In the genomic region with DNA sequence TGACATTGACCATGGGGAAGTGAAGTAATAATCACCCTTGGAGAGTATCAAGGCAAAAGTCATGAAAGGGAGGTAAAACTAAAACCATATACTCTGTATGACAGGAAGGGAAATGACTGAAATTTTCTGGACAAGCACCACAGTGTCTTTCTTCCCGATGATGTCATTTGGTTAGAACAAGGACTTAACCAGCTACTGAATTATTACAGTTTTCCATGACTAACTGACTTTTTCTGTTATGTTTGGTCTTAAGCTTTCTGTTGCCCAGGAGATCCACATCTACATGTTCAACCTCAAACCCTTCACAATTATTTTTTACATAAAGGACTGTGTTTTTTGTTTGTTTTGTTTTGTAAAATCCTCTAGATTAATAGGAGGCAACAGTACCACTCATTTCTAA, we compare ENCODE assay signal across 11 cellular contexts. TPM values are rescaled to one million over a fixed set of nuclear protein-coding genes. Genes with fewer than 3 reads are reported as not detected.
DNase-seq lines count a peak whose midpoint lies in the region; ATAC-seq, FAIRE-seq and TF ChIP-seq lines count a peak whose summit lies in the region.
"Had no signal": no experiment of that assay in that cellular context is flagged by ENCODE, and none has a peak within 500 bp of the region (broad histone marks: within the 10 kb centered on the region; RNA-seq: fewer than 3 reads in every experiment).

No MANE protein-coding gene starts in this region.

- dilution Hi-C loops in IMR-90 (cut with HindIII; ENCODE audit: low sequenced_read_pairs, unreplicated experiment) (no loop called here), keratinocyte (cut with MboI; ENCODE audit: extremely low pct_ligation_motif_present, low sequenced_read_pairs) (no loop called here)

- POLR2A ChIA-PET in IMR-90 (lab: Charles Lee; ENCODE audit: unreplicated experiment), result no interaction called here

- no peak overlapping the region for H3K18ac ChIP-seq in IMR-90 (ENCODE audit: low read depth, low read length)

- TF ChIP-seq CTCF in IMR-90 (conservative IDR thresholded peaks at IDR 0.05; ENCODE audit: low read depth, low read length) (no peak), cardiac fibroblast (IDR thresholded peaks at IDR 0.05; ENCODE audit: low read depth, low read length) (no peak), keratinocyte (optimal IDR thresholded peaks at IDR 0.05 in 1 of 3, IDR thresholded peaks at IDR 0.05 in 1 of 3, conservative IDR thresholded peaks at IDR 0.05 in 1 of 3; ENCODE audit: extremely low read depth in 1 of 3, insufficient read depth in 2 of 3, low read length in 3 of 3) (no peak), GM13976 (IDR thresholded peaks at IDR 0.05; ENCODE audit: borderline replicate concordance, control extremely low read depth, extremely low read depth, insufficient read depth, missing control alignments) (no peak)

- no peak overlapping the region for H4K8ac ChIP-seq in IMR-90 (ENCODE audit: low read depth in 2 of 2, low read length in 2 of 2)

- H3K79me2 ChIP-seq in keratinocyte (ENCODE audit: control insufficient read depth, insufficient read depth, low read length), result peaks cover 88% of the 10 kb centered on the region

- H3K4me3 ChIP-seq in IMR-90 (ENCODE audit: insufficient read depth, low read depth, low read length) (no peak overlapping the region), cardiac fibroblast (replicated peaks in 1 of 2; ENCODE audit: low read depth in 2 of 2, low read length in 2 of 2) (no peak overlapping the region), keratinocyte (ENCODE audit: control insufficient read depth in 2 of 3, extremely low read depth in 1 of 3, insufficient read depth in 2 of 3, low read depth in 1 of 3, low read length in 3 of 3) (no peak overlapping the region), MG63 (no peak overlapping the region)
- H3K4me3 ChIP-seq: PC-9 had no signal

- H3K56ac ChIP-seq in IMR-90 (ENCODE audit: extremely low read depth, insufficient read depth, low read length), result no peak overlapping the region

- no peak overlapping the region for H2BK20ac ChIP-seq in IMR-90 (ENCODE audit: low read depth, low read length)

- no peak for TF ChIP-seq RAD21 in IMR-90 (IDR thresholded peaks at IDR 0.05; ENCODE audit: low read length)

- TF ChIP-seq POLR2A in IMR-90 (IDR thresholded peaks at IDR 0.05; ENCODE audit: low read depth, low read length), result no peak

- H2AK5ac ChIP-seq in IMR-90 (ENCODE audit: low read depth, low read length), result no peak overlapping the region

- H3K9ac ChIP-seq in IMR-90 (ENCODE audit: low read depth, low read length), result no peak overlapping the region
- no peak overlapping the region for H3K9ac ChIP-seq in keratinocyte (ENCODE audit: control insufficient read depth, extremely low read depth, insufficient read depth, low read length)

- FAIRE-seq in keratinocyte (lab: Jason Lieb, UNC), result no peak

- H3K23ac ChIP-seq in IMR-90 (ENCODE audit: low read depth, low read length), result no peak overlapping the region

- H3K14ac ChIP-seq in IMR-90 (replicated peaks; ENCODE audit: low read depth, low read length), result no peak overlapping the region

- no TSS peak for BruUV-seq in IMR-90 (replicated peaks; lab: Mats Ljungman, UMichigan)

- H2AFZ ChIP-seq in IMR-90 (replicated peaks; ENCODE audit: low read length, poor library complexity) (no peak overlapping the region), keratinocyte (ENCODE audit: control insufficient read depth, low read length) (no peak overlapping the region)
- H2AFZ ChIP-seq: PC-9 had no signal

- CTCF ChIA-PET in IMR-90 (lab: Yijun Ruan, JAX), result no interaction called here

- DNase-seq in IMR-90 (peak; percentile 90), cardiac fibroblast (ENCODE audit: low read depth in 2 of 2) (peak; percentile 75 to 91), keratinocyte (ENCODE audit: low read depth, low spot score) (no peak), stromal cell of bone marrow (ENCODE audit: low read depth) (peak; percentile 93), MG63 (no peak), GM13976 (ENCODE audit: low spot score) (no peak)
- DNase-seq: activated CD4-positive, alpha-beta T cell treated with anti-CD3 and anti-CD28 coated beads, Interleukin-2, amount 10 ng/mL, durations not matched to agents 24 days and 14 days; amniotic stem cell; PC-9; stimulated activated naive CD4-positive, alpha-beta T cell had no signal

- H3K4me1 ChIP-seq in IMR-90 (ENCODE audit: control insufficient read depth, insufficient read depth, low read length) (peaks cover 22% of the 10 kb centered on the region), keratinocyte (ENCODE audit: control insufficient read depth, extremely low read depth, insufficient read depth, low read length) (peaks cover 19% of the 10 kb centered on the region)

- H3K4me2 ChIP-seq in IMR-90 (ENCODE audit: low read depth, low read length) (no peak overlapping the region), keratinocyte (ENCODE audit: control insufficient read depth, extremely low read depth, insufficient read depth, low read depth, low read length) (no peak overlapping the region)
- H3K4me2 ChIP-seq: PC-9 had no signal

- H4K20me1 ChIP-seq in IMR-90 (ENCODE audit: insufficient read depth, low read length) (peaks cover 33% of the 10 kb centered on the region), keratinocyte (ENCODE audit: control insufficient read depth, extremely low read depth, insufficient read depth, low read length) (no peaks in the 10 kb centered on the region)

- peak overlapping the region; percentile 7 for H2BK5ac ChIP-seq in IMR-90 (ENCODE audit: low read depth, low read length, poor library complexity, severe bottlenecking)

- H3K79me1 ChIP-seq in IMR-90 (ENCODE audit: low read depth in 1 of 2, low read length in 2 of 2), result peaks cover 41 to 78% of the 10 kb centered on the region in 2 experiments

- in situ Hi-C loops in IMR-90 (cut with MboI; ENCODE audit: low sequenced_read_pairs) (no loop called here), GM13976 (cut with MboI; ENCODE audit: low sequenced_read_pairs, unreplicated experiment) (no loop called here)

- no peak overlapping the region for H4K5ac ChIP-seq in IMR-90 (ENCODE audit: low read depth, low read length)

- intact Hi-C loops in IMR-90 (cut with micrococcal nuclease), result no loop called here

- H2BK120ac ChIP-seq in IMR-90 (ENCODE audit: low read depth, low read length), result no peak overlapping the region

- H2BK15ac ChIP-seq in IMR-90 (ENCODE audit: low read depth, low read length), result no peak overlapping the region

- H3K36me3 ChIP-seq in IMR-90 (ENCODE audit: control insufficient read depth, insufficient read depth, low read length) (no peaks in the 10 kb centered on the region; the same call in 1 of the 2 replicates), keratinocyte (ENCODE audit: control insufficient read depth in 2 of 2, extremely low read depth in 1 of 2, insufficient read depth in 2 of 2, low read length in 2 of 2) (no peaks in the 10 kb centered on the region), MG63 (no peaks in the 10 kb centered on the region)

- no peak overlapping the region for H4K91ac ChIP-seq in IMR-90 (ENCODE audit: insufficient read depth, low read depth, low read length)

- H3K9me3 ChIP-seq in IMR-90 (ENCODE audit: control insufficient read depth, insufficient read depth, low read length) (peaks cover 3% of the 10 kb centered on the region; the same call in 1 of the 2 replicates), keratinocyte (ENCODE audit: control insufficient read depth, low read depth, low read length) (no peaks in the 10 kb centered on the region), MG63 (peaks cover 12% of the 10 kb centered on the region)

- peak; percentile 35 for ATAC-seq in IMR-90 (ENCODE audit: low read depth)
- ATAC-seq in GM19023 (IDR thresholded peaks at IDR 0.05; ENCODE audit: unreplicated experiment), result no peak

- no peak overlapping the region for H3K27ac ChIP-seq in IMR-90 (ENCODE audit: insufficient read depth, low read length)
- H3K27ac ChIP-seq in keratinocyte (ENCODE audit: control insufficient read depth, insufficient read depth, low read length), result peak overlapping the region; percentile 40
- H3K27ac ChIP-seq: PC-9 had no signal

- H3K4ac ChIP-seq in IMR-90 (ENCODE audit: low read depth, low read length), result no peak overlapping the region

- peaks cover 17% of the 10 kb centered on the region for H3K9me1 ChIP-seq in IMR-90 (ENCODE audit: insufficient read depth, low read length)
- peaks cover 3% of the 10 kb centered on the region for H3K9me1 ChIP-seq in keratinocyte (ENCODE audit: control insufficient read depth, extremely low read depth, insufficient read depth, low read length)

- no peak overlapping the region for H2AK9ac ChIP-seq in IMR-90 (replicated peaks; ENCODE audit: low read depth, low read length, poor library complexity)

- WGBS in IMR-90 (ENCODE audit: extremely low coverage in 2 of 2, insufficient read length in 1 of 2), 2 experiments, result no CpG with 5 or more reads among the region's 1 CpG

- H3K27me3 ChIP-seq in IMR-90 (ENCODE audit: control insufficient read depth, insufficient read depth, low read length) (no peaks in the 10 kb centered on the region), keratinocyte (ENCODE audit: control insufficient read depth, extremely low read depth, insufficient read depth, low read length) (no peaks in the 10 kb centered on the region), MG63 (no peaks in the 10 kb centered on the region)

TF ChIP-seq in IMR-90, 13 proteins besides CTCF, POLR2A, EP300 and RAD21 (continues in another document):
- TF ChIP-seq, protein P1, sequence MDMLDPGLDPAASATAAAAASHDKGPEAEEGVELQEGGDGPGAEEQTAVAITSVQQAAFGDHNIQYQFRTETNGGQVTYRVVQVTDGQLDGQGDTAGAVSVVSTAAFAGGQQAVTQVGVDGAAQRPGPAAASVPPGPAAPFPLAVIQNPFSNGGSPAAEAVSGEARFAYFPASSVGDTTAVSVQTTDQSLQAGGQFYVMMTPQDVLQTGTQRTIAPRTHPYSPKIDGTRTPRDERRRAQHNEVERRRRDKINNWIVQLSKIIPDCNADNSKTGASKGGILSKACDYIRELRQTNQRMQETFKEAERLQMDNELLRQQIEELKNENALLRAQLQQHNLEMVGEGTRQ (IDR thresholded peaks at IDR 0.05; ENCODE audit: low read depth, low read length), result no peak
- TF ChIP-seq NFE2L2 (IDR thresholded peaks at IDR 0.05; ENCODE audit: low read depth, low read length), result peak; percentile 60
- no peak for TF ChIP-seq SMC3 (IDR thresholded peaks at IDR 0.05; ENCODE audit: low read depth, low read length)

RNA-seq across cellular contexts. Expression of a gene that starts 42.9 kb away (rescaled TPM):
- total RNA-seq in IMR-90 (2012; rRNA removed), result 5.0 and 5.4 TPM in 2 replicates
- 2.8 and 3.9 TPM in 2 replicates for polyA plus RNA-seq in IMR-90 (2012; rRNA removed)
- 0.21 and 0.57 TPM in 2 replicates for polyA plus RNA-seq in IMR-90 (2012; cell fraction: cytosol; rRNA removed)
- polyA plus RNA-seq in IMR-90 (2012; cell fraction: nucleus; rRNA removed; ENCODE audit: low replicate concordance), result 3.5 and 19.4 TPM in 2 replicates
- 0.80 to 3.1 TPM (median 1.5 TPM) in 3 replicates for polyA plus RNA-seq in keratinocyte
- polyA plus RNA-seq in keratinocyte (2011; ENCODE audit: low read depth), result 3.5 TPM
- polyA plus RNA-seq in keratinocyte (2011; cell fraction: cytosol; rRNA removed), result 0.27 and 0.63 TPM in 2 replicates
- polyA plus RNA-seq in keratinocyte (2011; cell fraction: nucleus; rRNA removed), result 3.5 and 3.6 TPM in 2 replicates
- polyA plus RNA-seq in keratinocyte (2012; ENCODE audit: low replicate concordance), result 0.79 and 1.9 TPM in 2 replicates
- polyA minus RNA-seq in keratinocyte, result 5.1 to 7.7 TPM (median 7.5 TPM) in 3 replicates
- not detected for polyA minus RNA-seq in keratinocyte (2011; cell fraction: cytosol; rRNA and poly(A)+ RNA removed)
- polyA minus RNA-seq in keratinocyte (2011; cell fraction: nucleus; rRNA and poly(A)+ RNA removed), result 7.0 and 22.3 TPM in 2 replicates
- 0.43 and 3.7 TPM in 2 replicates for total RNA-seq in MG63 (2014; rRNA removed; shearing (Covaris generic); ENCODE audit: low replicate concordance)
- total RNA-seq: activated CD4-positive, alpha-beta T cell treated with anti-CD3 and anti-CD28 coated beads, Interleukin-2, amount 10 ng/mL, durations not matched to agents 24 days and 14 days had no signal

Comparison
In these comparisons a context has a peak if more than half of its experiments do, and no peak if none do; other contexts are left out.
1. DNase-seq: peak in IMR-90 (single experiment), cardiac fibroblast (2 of 2) and stromal cell of bone marrow (single experiment); none in keratinocyte (single experiment), MG63 (single experiment) and GM13976 (single experiment).